9 cellular contexts compared by ENCODE assay signal in the genomic region with DNA sequence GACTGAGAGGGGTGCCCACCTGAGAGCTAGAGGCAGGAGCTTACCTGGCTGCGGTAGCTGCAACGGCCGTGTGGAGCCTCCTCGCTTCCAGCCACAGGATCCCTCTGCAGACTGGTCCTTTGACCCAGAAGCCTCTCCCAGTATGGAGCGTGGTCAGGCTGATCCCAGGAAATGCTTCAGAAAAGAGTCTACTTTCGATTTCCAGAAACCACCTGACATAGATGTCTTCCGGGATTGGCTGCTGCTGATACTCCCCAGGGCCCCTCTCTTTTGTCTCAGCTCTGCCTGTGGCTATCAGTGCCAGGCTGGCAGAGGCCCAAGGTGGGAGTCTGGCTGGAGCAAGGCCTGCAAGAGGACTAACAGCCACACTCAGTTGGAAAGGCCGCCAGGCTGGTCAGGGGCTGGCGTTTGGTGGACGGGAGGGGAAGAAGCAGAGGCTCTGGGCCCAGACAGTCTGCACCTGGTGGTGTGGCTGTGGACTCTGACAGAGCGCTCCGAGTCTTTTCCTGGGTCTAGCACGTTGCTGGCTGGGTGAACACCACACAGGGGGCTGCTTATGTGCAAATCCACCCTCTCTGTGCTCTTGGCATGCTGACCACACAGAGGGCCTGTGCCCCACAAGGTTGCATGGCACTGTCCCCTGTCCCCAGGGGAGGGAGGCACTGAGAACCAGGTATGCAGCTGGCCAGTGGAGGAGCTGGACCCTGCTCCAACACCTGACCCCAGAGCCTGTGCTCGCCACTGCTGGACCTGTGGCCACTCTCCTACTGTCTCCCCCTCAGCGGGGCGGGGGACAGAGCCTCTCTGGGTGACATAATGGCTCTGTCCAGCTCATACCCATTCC. TPM values are rescaled to one million over a fixed set of nuclear protein-coding genes. Genes with fewer than 3 reads are reported as not detected.
DNase-seq lines count a peak whose midpoint lies in the region; ATAC-seq and TF ChIP-seq lines count a peak whose summit lies in the region.
"Had no signal": no experiment of that assay in that cellular context is flagged by ENCODE, and none has a peak within 500 bp of the region (broad histone marks: within the 10 kb centered on the region; RNA-seq: fewer than 3 reads in every experiment).

A gene with protein sequence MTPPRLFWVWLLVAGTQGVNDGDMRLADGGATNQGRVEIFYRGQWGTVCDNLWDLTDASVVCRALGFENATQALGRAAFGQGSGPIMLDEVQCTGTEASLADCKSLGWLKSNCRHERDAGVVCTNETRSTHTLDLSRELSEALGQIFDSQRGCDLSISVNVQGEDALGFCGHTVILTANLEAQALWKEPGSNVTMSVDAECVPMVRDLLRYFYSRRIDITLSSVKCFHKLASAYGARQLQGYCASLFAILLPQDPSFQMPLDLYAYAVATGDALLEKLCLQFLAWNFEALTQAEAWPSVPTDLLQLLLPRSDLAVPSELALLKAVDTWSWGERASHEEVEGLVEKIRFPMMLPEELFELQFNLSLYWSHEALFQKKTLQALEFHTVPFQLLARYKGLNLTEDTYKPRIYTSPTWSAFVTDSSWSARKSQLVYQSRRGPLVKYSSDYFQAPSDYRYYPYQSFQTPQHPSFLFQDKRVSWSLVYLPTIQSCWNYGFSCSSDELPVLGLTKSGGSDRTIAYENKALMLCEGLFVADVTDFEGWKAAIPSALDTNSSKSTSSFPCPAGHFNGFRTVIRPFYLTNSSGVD (minus strand): TSS at position 144 of the 844 bp plus-strand sequence. CDS start 2,732 bp downstream, outside the sequence.

- TF ChIP-seq CTCF in WERI-Rb-1 (IDR thresholded peaks at IDR 0.05; ENCODE audit: low read depth, low read length) (no peak), liver (IDR thresholded peaks at IDR 0.05; ENCODE audit: low read depth, low read length, missing input control) (peak; percentile 0)

- no peaks in the 10 kb centered on the region for H3K27me3 ChIP-seq in WERI-Rb-1 (ENCODE audit: insufficient read depth, low read depth, severe bottlenecking)
- H3K27me3 ChIP-seq in duodenal mucosa (ENCODE audit: control insufficient read depth in 1 of 2, insufficient read depth in 2 of 2, low read length in 2 of 2), result no peaks in the 10 kb centered on the region
- no peaks in the 10 kb centered on the region for H3K27me3 ChIP-seq in liver (ENCODE audit: control insufficient read depth in 4 of 4, insufficient read depth in 4 of 4, low read length in 3 of 4)

- TF ChIP-seq RAD21 in liver (IDR thresholded peaks at IDR 0.05), result peak in 1 of 2 donors; percentile 21

- peak within 1 kb of the TSS; percentile 51 for H3K27ac ChIP-seq in WERI-Rb-1
- peak within 1 kb of the TSS; percentile 74 for H3K27ac ChIP-seq in duodenal mucosa (ENCODE audit: low read depth, low read length)
- H3K27ac ChIP-seq in liver (ENCODE audit: low read depth in 1 of 2, low read length in 2 of 2), result peak within 1 kb of the TSS in 1 of 2 donors; percentile 37
- H3K27ac ChIP-seq: KMS-11 had no signal

- WGBS in liver, result 57% methylated on average over 16 of the region's 16 CpGs

- DNase-seq in DMS 273 treated with DMSO at 0.1 percent for 48 hours (lab: John Stamatoyannopoulos, UW) (peak; percentile 87), NCI-H1417 treated with DMSO at 0.1 percent for 48 hours (lab: John Stamatoyannopoulos, UW) (peak; percentile 83), WERI-Rb-1 (no peak)

- H3K4me1 ChIP-seq in duodenal mucosa (ENCODE audit: control insufficient read depth in 1 of 2, insufficient read depth in 2 of 2, low read length in 2 of 2), result peaks cover 37 to 43% of the 10 kb centered on the region in 2 donors
- peaks cover 4 to 24% (median 9%) of the 10 kb centered on the region in 4 donors for H3K4me1 ChIP-seq in liver (ENCODE audit: control insufficient read depth in 4 of 4, insufficient read depth in 4 of 4, low read length in 3 of 4)

- no peaks in the 10 kb centered on the region for H3K9me3 ChIP-seq in WERI-Rb-1 (ENCODE audit: severe bottlenecking)
- no peaks in the 10 kb centered on the region for H3K9me3 ChIP-seq in duodenal mucosa (ENCODE audit: control insufficient read depth in 1 of 2, low read length in 2 of 2)
- no peaks in the 10 kb centered on the region for H3K9me3 ChIP-seq in liver (ENCODE audit: control insufficient read depth in 4 of 4, low read length in 3 of 4)

- H3K27me3 Mint-ChIP-seq in stimulated activated naive CD8-positive, alpha-beta T cell treated with anti-CD3 and anti-CD28 coated beads, Interleukin-15, Interleukin-2, amounts not matched to agents 100 ng/mL and 50 ng/mL, for 24 hours, result no peaks in the 10 kb centered on the region

- H3K9me3 Mint-ChIP-seq in stimulated activated naive CD8-positive, alpha-beta T cell treated with anti-CD3 and anti-CD28 coated beads, Interleukin-15, Interleukin-2, amounts not matched to agents 100 ng/mL and 50 ng/mL, for 24 hours, result no peaks in the 10 kb centered on the region

- H3K36me3 ChIP-seq in WERI-Rb-1 (no peaks in the 10 kb centered on the region), duodenal mucosa (ENCODE audit: control insufficient read depth in 1 of 2, insufficient read depth in 2 of 2, low read length in 2 of 2) (peaks cover 0 to 5% of the 10 kb centered on the region in 2 donors), liver (ENCODE audit: control insufficient read depth in 4 of 4, insufficient read depth in 3 of 4, low read depth in 1 of 4, low read length in 3 of 4) (no peaks in the 10 kb centered on the region)

- H3K4me3 Mint-ChIP-seq in stimulated activated naive CD8-positive, alpha-beta T cell treated with anti-CD3 and anti-CD28 coated beads, Interleukin-15, Interleukin-2, amounts not matched to agents 100 ng/mL and 50 ng/mL, for 24 hours, result peak within 1 kb of the TSS; percentile 67

- ATAC-seq in HG03159 (IDR thresholded peaks at IDR 0.05; ENCODE audit: unreplicated experiment) (no peak), HG03342 (IDR thresholded peaks at IDR 0.05; ENCODE audit: unreplicated experiment) (no peak)

- peak within 1 kb of the TSS; percentile 70 for H3K27ac Mint-ChIP-seq in stimulated activated naive CD8-positive, alpha-beta T cell treated with anti-CD3 and anti-CD28 coated beads, Interleukin-15, Interleukin-2, amounts not matched to agents 100 ng/mL and 50 ng/mL, for 24 hours

- H3K9ac ChIP-seq in duodenal mucosa (ENCODE audit: low read depth in 1 of 2, low read length in 2 of 2), result peak within 1 kb of the TSS; percentile 62 to 69
- no peak within 1 kb of the TSS for H3K9ac ChIP-seq in liver (ENCODE audit: low read depth in 1 of 2, low read length in 2 of 2)
- H3K9ac ChIP-seq: KMS-11 had no signal

- H3K36me3 Mint-ChIP-seq in stimulated activated naive CD8-positive, alpha-beta T cell treated with anti-CD3 and anti-CD28 coated beads, Interleukin-15, Interleukin-2, amounts not matched to agents 100 ng/mL and 50 ng/mL, for 24 hours (ENCODE audit: low read depth), result no peaks in the 10 kb centered on the region

- no peak within 1 kb of the TSS for H3K4me3 ChIP-seq in WERI-Rb-1 (ENCODE audit: low read depth, low read length)
- peak within 1 kb of the TSS; percentile 69 to 72 for H3K4me3 ChIP-seq in duodenal mucosa (ENCODE audit: low read depth in 1 of 2, low read length in 2 of 2)
- peak within 1 kb of the TSS in 2 of 3 donors; percentile 34 to 47 for H3K4me3 ChIP-seq in liver (ENCODE audit: low read depth in 1 of 3, low read length in 3 of 3)

- peaks cover 15% of the 10 kb centered on the region for H3K4me1 Mint-ChIP-seq in stimulated activated naive CD8-positive, alpha-beta T cell treated with anti-CD3 and anti-CD28 coated beads, Interleukin-15, Interleukin-2, amounts not matched to agents 100 ng/mL and 50 ng/mL, for 24 hours (ENCODE audit: low read depth)

TF ChIP-seq in liver, 16 proteins besides CTCF, POLR2A, EP300 and RAD21:
- no peak for TF ChIP-seq EGR1 (IDR thresholded peaks at IDR 0.05; ENCODE audit: low read depth in 2 of 2)
- TF ChIP-seq FOXA1 (IDR thresholded peaks at IDR 0.05), result no peak
- TF ChIP-seq SP1 (IDR thresholded peaks at IDR 0.05), result peak; percentile 38
- peak; percentile 71 for TF ChIP-seq TAF1 (conservative IDR thresholded peaks at IDR 0.05)
- no peak for TF ChIP-seq NR2F2 (IDR thresholded peaks at IDR 0.05)
- no peak for TF ChIP-seq FOXA2 (IDR thresholded peaks at IDR 0.05)
- TF ChIP-seq RXRA (IDR thresholded peaks at IDR 0.05), result no peak
- TF ChIP-seq, protein P1, sequence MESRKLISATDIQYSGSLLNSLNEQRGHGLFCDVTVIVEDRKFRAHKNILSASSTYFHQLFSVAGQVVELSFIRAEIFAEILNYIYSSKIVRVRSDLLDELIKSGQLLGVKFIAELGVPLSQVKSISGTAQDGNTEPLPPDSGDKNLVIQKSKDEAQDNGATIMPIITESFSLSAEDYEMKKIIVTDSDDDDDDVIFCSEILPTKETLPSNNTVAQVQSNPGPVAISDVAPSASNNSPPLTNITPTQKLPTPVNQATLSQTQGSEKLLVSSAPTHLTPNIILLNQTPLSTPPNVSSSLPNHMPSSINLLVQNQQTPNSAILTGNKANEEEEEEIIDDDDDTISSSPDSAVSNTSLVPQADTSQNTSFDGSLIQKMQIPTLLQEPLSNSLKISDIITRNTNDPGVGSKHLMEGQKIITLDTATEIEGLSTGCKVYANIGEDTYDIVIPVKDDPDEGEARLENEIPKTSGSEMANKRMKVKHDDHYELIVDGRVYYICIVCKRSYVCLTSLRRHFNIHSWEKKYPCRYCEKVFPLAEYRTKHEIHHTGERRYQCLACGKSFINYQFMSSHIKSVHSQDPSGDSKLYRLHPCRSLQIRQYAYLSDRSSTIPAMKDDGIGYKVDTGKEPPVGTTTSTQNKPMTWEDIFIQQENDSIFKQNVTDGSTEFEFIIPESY (IDR thresholded peaks at IDR 0.05), result no peak
- TF ChIP-seq HNF4A (conservative IDR thresholded peaks at IDR 0.05), result peak in 1 of 2 donors; percentile 34
- TF ChIP-seq YY1 (IDR thresholded peaks at IDR 0.05), result no peak

RNA-seq across cellular contexts. Expression of the gene that starts here (rescaled TPM):
- 10 to 100 TPM; 66.0 to 69.3 TPM for total RNA-seq in liver
- polyA plus RNA-seq in liver, result 100 to 1,000 TPM in 1 of 2 donors, 10 to 100 TPM in 1; 89.1 to 224 TPM

Comparison
In these comparisons a context has a peak if more than half of its experiments do, and no peak if none do; other contexts are left out.
1. H3K9ac ChIP-seq: peak in duodenal mucosa (2 of 2); none in liver (0 of 2).